In the genomic region with DNA sequence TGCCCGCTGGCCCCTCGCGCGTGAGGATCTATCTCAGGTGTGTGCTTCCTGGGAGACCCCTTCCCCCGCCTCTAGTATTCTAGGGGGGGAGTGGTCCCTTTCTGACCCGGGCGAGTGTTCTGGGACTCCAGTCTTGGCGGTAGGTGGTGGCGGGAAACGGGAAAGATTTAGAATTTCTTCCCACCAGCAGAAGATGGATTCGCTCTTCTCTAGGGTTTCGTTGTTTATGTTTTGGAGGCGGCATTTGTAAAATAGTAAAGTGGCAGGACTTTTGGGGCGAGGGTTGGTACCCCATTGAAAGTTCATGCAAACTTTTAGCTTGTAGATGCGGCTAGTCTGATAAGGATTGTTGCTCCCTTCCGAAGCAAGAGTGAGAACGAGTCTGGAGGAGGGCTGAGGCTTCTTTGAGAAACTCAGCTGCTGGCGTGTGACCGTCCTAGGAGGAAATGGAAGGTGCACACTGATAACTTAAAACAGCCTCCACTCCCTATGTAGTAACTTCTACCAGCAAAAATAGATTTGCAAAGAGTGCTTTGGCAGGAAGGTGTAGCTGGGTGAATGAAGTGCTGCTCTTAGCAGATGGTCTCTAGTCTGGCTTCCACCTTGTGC, we compare ENCODE assay signal across 8 cellular contexts. TPM values are rescaled to one million over a fixed set of nuclear protein-coding genes. Genes with fewer than 3 reads are reported as not detected.
DNase-seq lines count a peak whose midpoint lies in the region; ATAC-seq and TF ChIP-seq lines count a peak whose summit lies in the region.

No MANE protein-coding gene starts in this region.

- intact Hi-C loops in left lung (cut with DNase I) = no loop called here

- H3K9me3 ChIP-seq in BLaER1 treated with 17β-estradiol and CSF1 and Interleukin-3, amounts not matched to agents 10 nM and 100 nM (replicated peaks in 1 of 11) = no peaks in the 10 kb centered on the region
- no peaks in the 10 kb centered on the region for H3K9me3 ChIP-seq in SJSA1 (replicated peaks)
- H3K9me3 ChIP-seq in left lung = no peaks in the 10 kb centered on the region
- H3K9me3 ChIP-seq in stomach smooth muscle (ENCODE audit: control insufficient read depth in 2 of 2, low read length in 2 of 2) = no peaks in the 10 kb centered on the region

- no peak for TF ChIP-seq CTCF in left lung (IDR thresholded peaks at IDR 0.05)

- peaks cover 24 to 41% (median 29%) of the 10 kb centered on the region in 10 experiments for H3K4me1 ChIP-seq in BLaER1 treated with 17β-estradiol and CSF1 and Interleukin-3, amounts not matched to agents 10 nM and 100 nM
- H3K4me1 ChIP-seq in SJSA1 (replicated peaks) (peaks cover 38% of the 10 kb centered on the region), left lung (peaks cover 0 to 35% of the 10 kb centered on the region in 2 donors), stomach smooth muscle (ENCODE audit: control insufficient read depth, insufficient read depth, low read length) (peaks cover 7% of the 10 kb centered on the region)

- H3K9ac ChIP-seq in BLaER1 treated with 17β-estradiol and CSF1 and Interleukin-3, amounts not matched to agents 10 nM and 100 nM = peak overlapping the region; percentile 84 to 93 (median 89)
- peak overlapping the region; percentile 86 to 90 for H3K9ac ChIP-seq in stomach smooth muscle (ENCODE audit: low read length in 2 of 2)

- H3K4me3 ChIP-seq in BLaER1 treated with 17β-estradiol and CSF1 and Interleukin-3, amounts not matched to agents 10 nM and 100 nM = peak overlapping the region; percentile 62 to 83 (median 75)
- H3K4me3 ChIP-seq in SJSA1 (peak overlapping the region; percentile 66), left lung (peak overlapping the region; percentile 63 to 82), stomach smooth muscle (ENCODE audit: low read length in 2 of 2) (peak overlapping the region; percentile 47 to 86)

- peak; percentile 32 for ATAC-seq in GM19025 (IDR thresholded peaks at IDR 0.05; ENCODE audit: low read depth, unreplicated experiment)
- peak; percentile 40 for ATAC-seq in HG03108 (IDR thresholded peaks at IDR 0.05; ENCODE audit: unreplicated experiment)
- peak; percentile 30 for ATAC-seq in left lung

- no peaks in the 10 kb centered on the region for H3K27me3 ChIP-seq in BLaER1 treated with 17β-estradiol and CSF1 and Interleukin-3, amounts not matched to agents 10 nM and 100 nM
- H3K27me3 ChIP-seq in SJSA1 (replicated peaks) (no peaks in the 10 kb centered on the region), left lung (no peaks in the 10 kb centered on the region), stomach smooth muscle (ENCODE audit: control insufficient read depth in 1 of 2, insufficient read depth in 2 of 2, low read length in 2 of 2) (no peaks in the 10 kb centered on the region)

- H3K4me2 ChIP-seq in BLaER1 treated with 17β-estradiol and CSF1 and Interleukin-3, amounts not matched to agents 10 nM and 100 nM = peak overlapping the region; percentile 81 to 98 (median 89)

- H3K27ac ChIP-seq in BLaER1 treated with 17β-estradiol and CSF1 and Interleukin-3, amounts not matched to agents 10 nM and 100 nM = peak overlapping the region; percentile 85 to 95 (median 91)
- H3K27ac ChIP-seq in SJSA1 = peak overlapping the region; percentile 98
- H3K27ac ChIP-seq in left lung = peak overlapping the region; percentile 99 to 100
- peak overlapping the region; percentile 87 for H3K27ac ChIP-seq in stomach smooth muscle (ENCODE audit: low read length)

- no peak for DNase-seq in SJSA1 (ENCODE audit: low read depth in 1 of 2, low spot score in 2 of 2)
- DNase-seq in central memory CD4-positive, alpha-beta T cell = peak; percentile 19
- DNase-seq in left lung = no peak
- DNase-seq in LoVo (ENCODE audit: low spot score) = no peak

- H3K36me3 ChIP-seq in BLaER1 treated with 17β-estradiol and CSF1 and Interleukin-3, amounts not matched to agents 10 nM and 100 nM = peaks cover 0 to 9% (median 0%) of the 10 kb centered on the region in 11 experiments; a peak in 3 of 22 replicates
- peaks cover 8% of the 10 kb centered on the region; the same call in 1 of the 2 replicates for H3K36me3 ChIP-seq in SJSA1
- H3K36me3 ChIP-seq in left lung = no peaks in the 10 kb centered on the region
- H3K36me3 ChIP-seq in stomach smooth muscle (ENCODE audit: control insufficient read depth in 2 of 2, insufficient read depth in 2 of 2, low read length in 2 of 2) = no peaks in the 10 kb centered on the region

- H4K20me1 ChIP-seq in BLaER1 treated with 17β-estradiol and CSF1 and Interleukin-3, amounts not matched to agents 10 nM and 100 nM = no peaks in the 10 kb centered on the region

RNA-seq across cellular contexts. Expression of a gene that starts 0.4 kb away (rescaled TPM):
- 218 and 343 TPM in 2 replicates for total RNA-seq in SJSA1 (2014; rRNA removed; shearing (Covaris generic))
- total RNA-seq in left lung = 10 to 100 TPM; 31.2 to 44.3 TPM
